Comparison of ENCODE assay signal across 8 cellular contexts in genomic region chr17:82716383-82717181, GRCh38. TPM values are rescaled to one million over a fixed set of nuclear protein-coding genes. Genes with fewer than 3 reads are reported as not detected.
DNase-seq lines count a peak whose midpoint lies in the region; ATAC-seq lines count a peak whose summit lies in the region.

Gene FN3KRP, plus strand, starts transcription at chr17:82716706. Its CDS starts 50 bp downstream, at chr17:82716756.

- ATAC-seq in GM19455 (IDR thresholded peaks at IDR 0.05; ENCODE audit: unreplicated experiment), result peak; percentile 69

- peak; percentile 60 for DNase-seq in HT1080 (ENCODE audit: low read depth)
- DNase-seq in NOMO-1 treated with DMSO at 0.1 percent for 48 hours (lab: John Stamatoyannopoulos, UW; ENCODE audit: unreplicated experiment), result peak; percentile 90
- DNase-seq in effector CD8-positive, alpha-beta T cell (lab: John Stamatoyannopoulos, UW), result peak; percentile 90
- DNase-seq in medulla oblongata (ENCODE audit: extremely low spot score), result peak; percentile 96
- peak; percentile 64 to 94 (median 90) for DNase-seq in stimulated activated CD4-positive, alpha-beta T cell treated with anti-CD3 and anti-CD28 coated beads, TNF-alpha, amount 100 ng/mL, for 4 hours (ENCODE audit: low read depth in 3 of 3)

- CTCF ChIA-PET in activated CD8-positive, alpha-beta memory T cell treated with anti-CD3 and anti-CD28 coated beads for 36 hours (lab: Charles Lee), result interaction anchor here (1.0 to 1.6 kb wide), 2 partner anchors 48 to 65 kb away, joined by 3 to 5 read pairs; no protein-coding TSS in a partner anchor

- H4K20me1 ChIP-seq in BLaER1 treated with 17β-estradiol and CSF1 and Interleukin-3, amounts not matched to agents 10 nM and 100 nM, result peaks cover 0 to 23% (median 16%) of the 10 kb centered on the region in 11 experiments; a peak in 12 of 22 replicates

- H3K4me3 ChIP-seq in BLaER1 treated with 17β-estradiol and CSF1 and Interleukin-3, amounts not matched to agents 10 nM and 100 nM, result peak within 1 kb of the TSS; percentile 67 to 96 (median 91)

- peaks cover 19 to 35% (median 24%) of the 10 kb centered on the region in 11 experiments; a peak in 20 of 22 replicates for H3K36me3 ChIP-seq in BLaER1 treated with 17β-estradiol and CSF1 and Interleukin-3, amounts not matched to agents 10 nM and 100 nM

- H3K27ac ChIP-seq in BLaER1 treated with 17β-estradiol and CSF1 and Interleukin-3, amounts not matched to agents 10 nM and 100 nM, result peak within 1 kb of the TSS in 10 of 11 experiments; percentile 41 to 81 (median 73); a peak in 19 of 22 replicates

- peak within 1 kb of the TSS; percentile 87 to 100 (median 95) for H3K4me2 ChIP-seq in BLaER1 treated with 17β-estradiol and CSF1 and Interleukin-3, amounts not matched to agents 10 nM and 100 nM

- peaks cover 17 to 27% (median 22%) of the 10 kb centered on the region in 10 experiments for H3K4me1 ChIP-seq in BLaER1 treated with 17β-estradiol and CSF1 and Interleukin-3, amounts not matched to agents 10 nM and 100 nM

- H3K9ac ChIP-seq in BLaER1 treated with 17β-estradiol and CSF1 and Interleukin-3, amounts not matched to agents 10 nM and 100 nM, result peak within 1 kb of the TSS; percentile 76 to 89 (median 86)

- POLR2A ChIA-PET in activated CD8-positive, alpha-beta memory T cell treated with anti-CD3 and anti-CD28 coated beads for 36 hours (lab: Charles Lee), result interaction anchor here (0.6 to 1.0 kb wide), 2 partner anchors 346 to 424 kb away, joined by 3 read pairs; no protein-coding TSS in a partner anchor

- H3K9me3 ChIP-seq in BLaER1 treated with 17β-estradiol and CSF1 and Interleukin-3, amounts not matched to agents 10 nM and 100 nM (replicated peaks in 1 of 11), result no peaks in the 10 kb centered on the region

- no peaks in the 10 kb centered on the region for H3K27me3 ChIP-seq in BLaER1 treated with 17β-estradiol and CSF1 and Interleukin-3, amounts not matched to agents 10 nM and 100 nM

RNA-seq across cellular contexts. Expression of gene FN3KRP, which starts in this region (rescaled TPM):
- total RNA-seq in HT1080 (2014; rRNA removed; shearing (Covaris generic)), result 22.6 and 32.0 TPM in 2 replicates
- polyA plus RNA-seq in HT1080 (2015; cell fraction: cytosol; rRNA removed), result 24.9 and 28.2 TPM in 2 replicates
- 26.8 and 28.8 TPM in 2 replicates for polyA plus RNA-seq in HT1080 (2015; cell fraction: nucleus; rRNA removed)
- 10 to 100 TPM; 39.1 to 41.4 TPM for total RNA-seq in activated CD8-positive, alpha-beta memory T cell treated with anti-CD3 and anti-CD28 coated beads for 36 hours

Comparison
In these comparisons a context has a peak if more than half of its experiments do, and no peak if none do; other contexts are left out.
1. Peak in every context shown above with its lines: DNase-seq, ATAC-seq, H3K4me3 ChIP-seq and H3K27ac ChIP-seq.